ENCODE assay signal across 25 cellular contexts in genomic region chr2:60811491-60812370, GRCh38.
"Had no signal": no experiment of that assay in that cellular context is flagged by ENCODE, and none has a peak within 500 bp of the region (broad histone marks: within the 10 kb centered on the region; RNA-seq: fewer than 3 reads in every experiment).

No MANE protein-coding gene starts in this region.

- DNase-seq: activated CD4-positive, alpha-beta T cell treated with anti-CD3 and anti-CD28 coated beads for 48 hours; activated CD4-positive, alpha-beta T cell treated with anti-CD3 and anti-CD28 coated beads, Interleukin-2, amount 50 U/mL, for 48 hours; activated CD8-positive, alpha-beta memory T cell treated with anti-CD3 and anti-CD28 coated beads, Interleukin-2, amount 50 U/mL, for 4 hours; activated gamma-delta T cell; activated naive CD4-positive, alpha-beta T cell treated with anti-CD3 and anti-CD28 coated beads, Interleukin-2, amount 50 U/mL, for 16 hours; activated T-cell treated with anti-CD3 and anti-CD28 coated beads, Interleukin-2, amount 50 U/mL, for 24 hours; amygdala; endodermal cell; foreskin fibroblast; heart left ventricle; hypothalamus; left ventricle myocardium superior; mucosa of descending colon; stimulated activated CD4-positive, alpha-beta T cell treated with anti-CD3 and anti-CD28 coated beads, Interleukin-15, amount 100 ng/mL, for 24 hours; stimulated activated naive CD4-positive, alpha-beta T cell; testis; uterus had no signal

- ATAC-seq: activated CD4-positive, CD25-positive, alpha-beta regulatory T cell treated with anti-CD3 and anti-CD28 coated beads, Interleukin-2, amount 50 U/mL, for 24 hours; esophagus mucosa; heart left ventricle; left ventricle myocardium superior; mucosa of descending colon had no signal

- H3K27me3 ChIP-seq: breast epithelium, heart left ventricle, neutrophil, testis, uterus had no signal

- H3K9me3 ChIP-seq: breast epithelium, heart left ventricle, mucosa of descending colon, neutrophil, testis, uterus had no signal

- H3K4me1 ChIP-seq: breast epithelium, uterus had no signal

- H3K27ac Mint-ChIP-seq: activated T-cell treated with anti-CD3 and anti-CD28 coated beads, Interleukin-2, amount 50 U/mL, for 24 hours; dendritic cell treated with granulocyte-macrophage colony-stimulating factor and Interleukin-4, amounts not matched to agents 40 ng/mL and 50 ng/mL, for 4 days; endodermal cell; type B pancreatic cell had no signal

- H3K4me3 ChIP-seq: breast epithelium, heart left ventricle, mucosa of descending colon, testis, uterus had no signal

- H3K36me3 ChIP-seq: breast epithelium, heart left ventricle, neutrophil, uterus had no signal

- H3K9me3 Mint-ChIP-seq: activated T-cell treated with anti-CD3 and anti-CD28 coated beads, Interleukin-2, amount 50 U/mL, for 24 hours; central memory CD8-positive, alpha-beta T cell; dendritic cell treated with granulocyte-macrophage colony-stimulating factor and Interleukin-4, amounts not matched to agents 40 ng/mL and 50 ng/mL, for 4 days; endodermal cell; nephron had no signal

- H3K27me3 Mint-ChIP-seq: activated T-cell treated with anti-CD3 and anti-CD28 coated beads, Interleukin-2, amount 50 U/mL, for 24 hours; central memory CD8-positive, alpha-beta T cell; dendritic cell treated with granulocyte-macrophage colony-stimulating factor and Interleukin-4, amounts not matched to agents 40 ng/mL and 50 ng/mL, for 4 days had no signal

- H3K27ac ChIP-seq: breast epithelium, heart left ventricle, neutrophil, testis, uterus had no signal

- H3K4me3 Mint-ChIP-seq: activated T-cell treated with anti-CD3 and anti-CD28 coated beads, Interleukin-2, amount 50 U/mL, for 24 hours; central memory CD8-positive, alpha-beta T cell; dendritic cell treated with granulocyte-macrophage colony-stimulating factor and Interleukin-4, amounts not matched to agents 40 ng/mL and 50 ng/mL, for 4 days; endodermal cell; nephron; type B pancreatic cell had no signal

- H3K36me3 Mint-ChIP-seq: type B pancreatic cell had no signal
